10 cellular contexts compared by ENCODE assay signal in genomic region chr2:108613261-108614042, GRCh38.
DNase-seq lines count a peak whose midpoint lies in the region; ATAC-seq, FAIRE-seq and TF ChIP-seq lines count a peak whose summit lies in the region.
"Had no signal": no experiment of that assay in that cellular context is flagged by ENCODE, and none has a peak within 500 bp of the region (broad histone marks: within the 10 kb centered on the region; RNA-seq: fewer than 3 reads in every experiment).

No MANE protein-coding gene starts in this region.

- H3K4me1 Mint-ChIP-seq in HFFc6 (ENCODE audit: low read depth), result peaks cover 67% of the 10 kb centered on the region
- peaks cover 56% of the 10 kb centered on the region for H3K4me1 Mint-ChIP-seq in mesothelial cell of epicardium

- TF ChIP-seq RAD21 in A549 (conservative IDR thresholded peaks at IDR 0.05 in 1 of 2, IDR thresholded peaks at IDR 0.05 in 1 of 2) (no peak), K562 (CRISPR knock-in tag; conservative IDR thresholded peaks at IDR 0.05 in 1 of 2, IDR thresholded peaks at IDR 0.05 in 1 of 2) (no peak)

- no peak for TF ChIP-seq EP300 in A549 (IDR thresholded peaks at IDR 0.05)
- TF ChIP-seq EP300 in K562 (IDR thresholded peaks at IDR 0.05; ENCODE audit: low read length), result no peak

- peak; percentile 51 to 57; a peak in 4 of 6 replicates for ATAC-seq in A549
- ATAC-seq in K562, result peak; percentile 66
- ATAC-seq in HG03196 (IDR thresholded peaks at IDR 0.05; ENCODE audit: unreplicated experiment), result no peak

- no peaks in the 10 kb centered on the region for H3K9me3 Mint-ChIP-seq in HFFc6
- H3K9me3 Mint-ChIP-seq in mesothelial cell of epicardium, result no peaks in the 10 kb centered on the region

- 0 out of 6 replicates have a peak overlapping the region, but pooled peaks of 1 of the 2 experiments have one; percentile 25 for H3K27ac ChIP-seq in A549
- peak overlapping the region; percentile 76 for H3K27ac ChIP-seq in K562 (ENCODE audit: extremely low read depth, low read depth, low read length)
- no peak overlapping the region for H3K27ac ChIP-seq in colonic mucosa
- H3K27ac ChIP-seq: right lobe of liver had no signal

- no peak for FAIRE-seq in A549 (lab: Jason Lieb, UNC)
- FAIRE-seq in K562 (lab: Jason Lieb, UNC), result peak; percentile 80

- H3K36me3 Mint-ChIP-seq in HFFc6 (ENCODE audit: low read depth) (no peaks in the 10 kb centered on the region), mesothelial cell of epicardium (no peaks in the 10 kb centered on the region)

- CTCF ChIA-PET in A549 (lab: Yijun Ruan, JAX), result interaction anchor here (1.1 to 5.8 kb wide), 7 partner anchors 8 to 360 kb away, joined by 3 to 52 read pairs (median 5); no protein-coding TSS in a partner anchor
- CTCF ChIA-PET in K562 (lab: Yijun Ruan, JAX; ENCODE audit: low intra/inter-chr PET ratio), result no interaction called here

- in situ Hi-C loops in K562 (cut with MboI), result no loop called here

- no peaks in the 10 kb centered on the region for H3K9me3 ChIP-seq in A549
- no peaks in the 10 kb centered on the region for H3K9me3 ChIP-seq in K562 (replicated peaks; ENCODE audit: control insufficient read depth, insufficient read depth, low read depth, low read length)
- no peaks in the 10 kb centered on the region for H3K9me3 ChIP-seq in colonic mucosa
- H3K9me3 ChIP-seq: right lobe of liver had no signal

- TF ChIP-seq CTCF in A549 (IDR thresholded peaks at IDR 0.05) (no peak), HFFc6 (IDR thresholded peaks at IDR 0.05) (no peak), K562 (IDR thresholded peaks at IDR 0.05 in 2 of 3, conservative IDR thresholded peaks at IDR 0.05 in 1 of 3; ENCODE audit: insufficient read depth in 2 of 3, low read depth in 1 of 3, low read length in 3 of 3) (no peak), mesothelial cell of epicardium (IDR thresholded peaks at IDR 0.05; ENCODE audit: unreplicated experiment) (no peak), colonic mucosa (IDR thresholded peaks at IDR 0.05) (no peak)

- H3K27ac Mint-ChIP-seq in HFFc6 (peak overlapping the region; percentile 81), mesothelial cell of epicardium (peak overlapping the region; percentile 1)

- BruUV-seq in K562 (replicated peaks; lab: Mats Ljungman, UMichigan), result no TSS peak

- WGBS in A549 (ENCODE audit: missing lambda C conversion rate), result 76% methylated on average over 9 of the region's 9 CpGs
- 13% methylated on average over 9 of the region's 9 CpGs for WGBS in K562 (ENCODE audit: insufficient coverage, low coverage, missing lambda C conversion rate)

- H3K4me3 Mint-ChIP-seq in HFFc6, result no peak overlapping the region
- no peak overlapping the region for H3K4me3 Mint-ChIP-seq in mesothelial cell of epicardium

- H3K36me3 ChIP-seq in K562 (ENCODE audit: control insufficient read depth, insufficient read depth, low read length), result peaks cover 3% of the 10 kb centered on the region
- no peaks in the 10 kb centered on the region for H3K36me3 ChIP-seq in colonic mucosa
- H3K36me3 ChIP-seq: right lobe of liver had no signal

- H3K4me1 ChIP-seq in A549 (peaks cover 36% of the 10 kb centered on the region), K562 (replicated peaks in 1 of 2; ENCODE audit: control insufficient read depth in 2 of 2, insufficient read depth in 2 of 2, low read length in 2 of 2) (peaks cover 34 to 77% of the 10 kb centered on the region in 2 experiments), colonic mucosa (no peaks in the 10 kb centered on the region)

- H3K27me3 Mint-ChIP-seq in HFFc6 (ENCODE audit: insufficient read depth), result no peaks in the 10 kb centered on the region; the same call in 1 of the 2 replicates
- no peaks in the 10 kb centered on the region for H3K27me3 Mint-ChIP-seq in mesothelial cell of epicardium (ENCODE audit: low read depth)

- no peak for DNase-seq in A549 (ENCODE audit: low read depth in 1 of 2, low spot score in 1 of 2)
- no peak for DNase-seq in HFFc6
- DNase-seq in K562 (ENCODE audit: extremely low read depth in 1 of 4, low spot score in 3 of 4), result peak; percentile 49 to 76 (median 56)
- DNase-seq in mesothelial cell of epicardium (ENCODE audit: low spot score in 2 of 2, unreplicated experiment in 2 of 2), result no peak
- DNase-seq in NCI-H446 treated with DMSO at 0.1 percent for 48 hours (lab: John Stamatoyannopoulos, UW), result no peak
- no peak for DNase-seq in colonic mucosa
- no peak for DNase-seq in SHP77 (lab: John Stamatoyannopoulos, UW)
- DNase-seq: DMS79 treated with DMSO at 0.1 percent for 48 hours, right lobe of liver had no signal

- H3K4me3 ChIP-seq in A549, result no peak overlapping the region
- no peak overlapping the region for H3K4me3 ChIP-seq in K562
- H3K4me3 ChIP-seq in colonic mucosa, result no peak overlapping the region
- H3K4me3 ChIP-seq: right lobe of liver had no signal

- H4K20me1 ChIP-seq in K562 (replicated peaks; ENCODE audit: control insufficient read depth, insufficient read depth, low read length), result 0 out of 2 replicates have a peak, but pooled peaks cover 5% of the 10 kb centered on the region

- H3K9ac ChIP-seq in K562 (ENCODE audit: insufficient read depth in 1 of 2, low read depth in 2 of 2, low read length in 2 of 2) (peak overlapping the region; percentile 42 to 84), colonic mucosa (ENCODE audit: low read depth in 2 of 2, low read length in 2 of 2) (no peak overlapping the region)

- H2AFZ ChIP-seq in K562 (ENCODE audit: low read depth, low read length), result peak overlapping the region; percentile 54

- no peaks in the 10 kb centered on the region; a peak in 1 of 5 replicates for H3K27me3 ChIP-seq in K562 (ENCODE audit: control insufficient read depth in 2 of 2, insufficient read depth in 2 of 2, low read length in 2 of 2)
- no peaks in the 10 kb centered on the region for H3K27me3 ChIP-seq in colonic mucosa
- H3K27me3 ChIP-seq: right lobe of liver had no signal

- intact Hi-C loops in K562 (cut with micrococcal nuclease) (loop anchor here (10.0 kb wide), 1 partner anchor 869 kb away; no protein-coding TSS in a partner anchor), colonic mucosa (cut with DNase I) (no loop called here)

- POLR2A ChIA-PET in A549 (lab: Yijun Ruan, JAX), result no interaction called here
- POLR2A ChIA-PET in K562 (lab: Yijun Ruan, JAX), result interaction anchor here (0.9 to 4.0 kb wide), 7 partner anchors 8 to 73 kb away, joined by 3 to 16 read pairs (median 5); no protein-coding TSS in a partner anchor

- no peak for TF ChIP-seq POLR2A in A549 (IDR thresholded peaks at IDR 0.05; ENCODE audit: low read length)
- TF ChIP-seq POLR2A in K562 (conservative IDR thresholded peaks at IDR 0.05), result no peak

- H3K79me2 ChIP-seq in K562 (ENCODE audit: control insufficient read depth, insufficient read depth, low read length), result peaks cover 93% of the 10 kb centered on the region

- peaks cover 3% of the 10 kb centered on the region for H3K9me1 ChIP-seq in K562 (ENCODE audit: control insufficient read depth, insufficient read depth, low read length)

- H3K4me2 ChIP-seq in A549 (no peak overlapping the region), K562 (ENCODE audit: insufficient read depth, low read length) (peak overlapping the region; percentile 66)

TF ChIP-seq in A549, 52 proteins besides CTCF, POLR2A, EP300 and RAD21 (continues in another document):
- no peak for TF ChIP-seq REST (IDR thresholded peaks at IDR 0.05)

TF ChIP-seq in K562, 482 proteins besides CTCF, POLR2A, EP300 and RAD21 (continues in another document):
- TF ChIP-seq ZBTB43 (CRISPR knock-in tag; IDR thresholded peaks at IDR 0.05), result peak; percentile 30; the same call in 1 of the 2 replicates
- peak; percentile 37; the same call in 1 of the 2 replicates for TF ChIP-seq ZBTB7A (IDR thresholded peaks at IDR 0.05; ENCODE audit: borderline replicate concordance, control insufficient read depth, low read depth, low read length)
- TF ChIP-seq HDAC2 (IDR thresholded peaks at IDR 0.05), result peak; percentile 21; the same call in 1 of the 2 replicates
- no peak for TF ChIP-seq HEY1 (CRISPR knock-in tag; IDR thresholded peaks at IDR 0.05; ENCODE audit: borderline replicate concordance)
- peak; percentile 14 for TF ChIP-seq DACH1 (IDR thresholded peaks at IDR 0.05; ENCODE audit: partially characterized antibody)
- peak in 1 of 2 experiments; percentile 18 for TF ChIP-seq E2F6 (IDR thresholded peaks at IDR 0.05; ENCODE audit: borderline replicate concordance in 1 of 2, extremely low read depth in 1 of 2, insufficient read depth in 1 of 2, insufficient read length in 1 of 2, low read depth in 1 of 2, low read length in 1 of 2, poor library complexity in 1 of 2, severe bottlenecking in 1 of 2)
- peak; percentile 27; the same call in 1 of the 2 replicates for TF ChIP-seq TFAP4 (CRISPR knock-in tag; IDR thresholded peaks at IDR 0.05; ENCODE audit: borderline replicate concordance)
- 0 out of 2 replicates have a peak, but pooled peaks have one; percentile 5 for TF ChIP-seq ADNP (tag; IDR thresholded peaks at IDR 0.05)
- TF ChIP-seq MYNN (IDR thresholded peaks at IDR 0.05), result 0 out of 2 replicates have a peak, but pooled peaks have one; percentile 9
- no peak for TF ChIP-seq MYNN (CRISPR knock-in tag; IDR thresholded peaks at IDR 0.05)
- TF ChIP-seq ZNF75A (CRISPR knock-in tag; IDR thresholded peaks at IDR 0.05), result no peak
- 0 out of 2 replicates have a peak, but pooled peaks have one; percentile 13 for TF ChIP-seq POLR2AphosphoS5 (IDR thresholded peaks at IDR 0.05; ENCODE audit: control insufficient read depth, insufficient read depth, low read depth, low read length)

Comparison
In these comparisons a context has a peak if more than half of its experiments do, and no peak if none do; other contexts are left out.
1. DNase-seq: peak in K562 (4 of 4); none in A549 (0 of 2), HFFc6 (single experiment), mesothelial cell of epicardium (0 of 2), NCI-H446 treated with DMSO at 0.1 percent for 48 hours (single experiment), colonic mucosa (single experiment) and SHP77 (0 of 2).
2. H3K9ac ChIP-seq: peak in K562 (2 of 2); none in colonic mucosa (0 of 2).
3. Of the 35 proteins assayed by ChIP-seq in both K562 and A549: peak only in K562: HDAC2 and MAX; only in A549: none; in both: none; in neither: 32; mixed calls (peak in some experiments, not most) for 1.